In the genomic region with DNA sequence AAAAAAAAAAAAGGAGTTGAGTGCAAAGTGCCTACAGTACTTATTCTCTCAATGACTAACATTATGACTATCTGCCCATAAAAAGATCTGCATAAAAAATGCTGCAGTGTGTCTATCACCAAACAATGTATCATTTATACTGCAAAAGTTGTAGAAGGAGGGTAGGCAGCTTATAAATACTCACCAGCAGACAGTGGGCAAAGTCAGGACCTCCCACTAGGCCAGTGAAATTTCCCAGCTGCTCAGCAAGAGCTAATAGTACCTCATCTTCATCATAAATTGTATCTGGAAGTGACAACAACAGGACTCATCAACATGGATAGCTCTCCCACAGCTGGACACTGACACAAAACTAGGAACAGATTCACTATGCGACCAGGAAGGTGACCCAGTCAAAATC, we compare ENCODE assay signal across 2 cellular contexts.
TF ChIP-seq lines count a peak whose summit lies in the region.

No MANE protein-coding gene starts in this region.

TF ChIP-seq in H1, 55 proteins besides CTCF, POLR2A, EP300 and RAD21 (continues in another document):
- no peak for TF ChIP-seq EGR1 (IDR thresholded peaks at IDR 0.05; ENCODE audit: borderline replicate concordance, low read depth, low read length)
- TF ChIP-seq ASH2L (IDR thresholded peaks at IDR 0.05; ENCODE audit: low read length) = no peak
- TF ChIP-seq TEAD4 (IDR thresholded peaks at IDR 0.05; ENCODE audit: low read depth, low read length) = no peak
- TF ChIP-seq, protein P1, sequence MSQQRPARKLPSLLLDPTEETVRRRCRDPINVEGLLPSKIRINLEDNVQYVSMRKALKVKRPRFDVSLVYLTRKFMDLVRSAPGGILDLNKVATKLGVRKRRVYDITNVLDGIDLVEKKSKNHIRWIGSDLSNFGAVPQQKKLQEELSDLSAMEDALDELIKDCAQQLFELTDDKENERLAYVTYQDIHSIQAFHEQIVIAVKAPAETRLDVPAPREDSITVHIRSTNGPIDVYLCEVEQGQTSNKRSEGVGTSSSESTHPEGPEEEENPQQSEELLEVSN (IDR thresholded peaks at IDR 0.05) = no peak
- TF ChIP-seq SP1 (IDR thresholded peaks at IDR 0.05; ENCODE audit: low read depth, low read length) = no peak
- no peak for TF ChIP-seq RXRA (IDR thresholded peaks at IDR 0.05; ENCODE audit: insufficient read depth, low read depth, low read length)
- TF ChIP-seq CHD1 (IDR thresholded peaks at IDR 0.05; ENCODE audit: low read depth, low read length) = no peak
- TF ChIP-seq, protein P2, sequence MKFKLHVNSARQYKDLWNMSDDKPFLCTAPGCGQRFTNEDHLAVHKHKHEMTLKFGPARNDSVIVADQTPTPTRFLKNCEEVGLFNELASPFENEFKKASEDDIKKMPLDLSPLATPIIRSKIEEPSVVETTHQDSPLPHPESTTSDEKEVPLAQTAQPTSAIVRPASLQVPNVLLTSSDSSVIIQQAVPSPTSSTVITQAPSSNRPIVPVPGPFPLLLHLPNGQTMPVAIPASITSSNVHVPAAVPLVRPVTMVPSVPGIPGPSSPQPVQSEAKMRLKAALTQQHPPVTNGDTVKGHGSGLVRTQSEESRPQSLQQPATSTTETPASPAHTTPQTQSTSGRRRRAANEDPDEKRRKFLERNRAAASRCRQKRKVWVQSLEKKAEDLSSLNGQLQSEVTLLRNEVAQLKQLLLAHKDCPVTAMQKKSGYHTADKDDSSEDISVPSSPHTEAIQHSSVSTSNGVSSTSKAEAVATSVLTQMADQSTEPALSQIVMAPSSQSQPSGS (IDR thresholded peaks at IDR 0.05; ENCODE audit: low read length) = no peak
- TF ChIP-seq JUND (IDR thresholded peaks at IDR 0.05; ENCODE audit: low read length) = no peak
- no peak for TF ChIP-seq RFX5 (IDR thresholded peaks at IDR 0.05; ENCODE audit: borderline replicate concordance, low read depth, low read length)
- no peak for TF ChIP-seq KDM4A (IDR thresholded peaks at IDR 0.05; ENCODE audit: low read depth, low read length, severe bottlenecking)
- TF ChIP-seq MAFK (IDR thresholded peaks at IDR 0.05; ENCODE audit: low read depth, low read length) = no peak
- TF ChIP-seq, protein P3, sequence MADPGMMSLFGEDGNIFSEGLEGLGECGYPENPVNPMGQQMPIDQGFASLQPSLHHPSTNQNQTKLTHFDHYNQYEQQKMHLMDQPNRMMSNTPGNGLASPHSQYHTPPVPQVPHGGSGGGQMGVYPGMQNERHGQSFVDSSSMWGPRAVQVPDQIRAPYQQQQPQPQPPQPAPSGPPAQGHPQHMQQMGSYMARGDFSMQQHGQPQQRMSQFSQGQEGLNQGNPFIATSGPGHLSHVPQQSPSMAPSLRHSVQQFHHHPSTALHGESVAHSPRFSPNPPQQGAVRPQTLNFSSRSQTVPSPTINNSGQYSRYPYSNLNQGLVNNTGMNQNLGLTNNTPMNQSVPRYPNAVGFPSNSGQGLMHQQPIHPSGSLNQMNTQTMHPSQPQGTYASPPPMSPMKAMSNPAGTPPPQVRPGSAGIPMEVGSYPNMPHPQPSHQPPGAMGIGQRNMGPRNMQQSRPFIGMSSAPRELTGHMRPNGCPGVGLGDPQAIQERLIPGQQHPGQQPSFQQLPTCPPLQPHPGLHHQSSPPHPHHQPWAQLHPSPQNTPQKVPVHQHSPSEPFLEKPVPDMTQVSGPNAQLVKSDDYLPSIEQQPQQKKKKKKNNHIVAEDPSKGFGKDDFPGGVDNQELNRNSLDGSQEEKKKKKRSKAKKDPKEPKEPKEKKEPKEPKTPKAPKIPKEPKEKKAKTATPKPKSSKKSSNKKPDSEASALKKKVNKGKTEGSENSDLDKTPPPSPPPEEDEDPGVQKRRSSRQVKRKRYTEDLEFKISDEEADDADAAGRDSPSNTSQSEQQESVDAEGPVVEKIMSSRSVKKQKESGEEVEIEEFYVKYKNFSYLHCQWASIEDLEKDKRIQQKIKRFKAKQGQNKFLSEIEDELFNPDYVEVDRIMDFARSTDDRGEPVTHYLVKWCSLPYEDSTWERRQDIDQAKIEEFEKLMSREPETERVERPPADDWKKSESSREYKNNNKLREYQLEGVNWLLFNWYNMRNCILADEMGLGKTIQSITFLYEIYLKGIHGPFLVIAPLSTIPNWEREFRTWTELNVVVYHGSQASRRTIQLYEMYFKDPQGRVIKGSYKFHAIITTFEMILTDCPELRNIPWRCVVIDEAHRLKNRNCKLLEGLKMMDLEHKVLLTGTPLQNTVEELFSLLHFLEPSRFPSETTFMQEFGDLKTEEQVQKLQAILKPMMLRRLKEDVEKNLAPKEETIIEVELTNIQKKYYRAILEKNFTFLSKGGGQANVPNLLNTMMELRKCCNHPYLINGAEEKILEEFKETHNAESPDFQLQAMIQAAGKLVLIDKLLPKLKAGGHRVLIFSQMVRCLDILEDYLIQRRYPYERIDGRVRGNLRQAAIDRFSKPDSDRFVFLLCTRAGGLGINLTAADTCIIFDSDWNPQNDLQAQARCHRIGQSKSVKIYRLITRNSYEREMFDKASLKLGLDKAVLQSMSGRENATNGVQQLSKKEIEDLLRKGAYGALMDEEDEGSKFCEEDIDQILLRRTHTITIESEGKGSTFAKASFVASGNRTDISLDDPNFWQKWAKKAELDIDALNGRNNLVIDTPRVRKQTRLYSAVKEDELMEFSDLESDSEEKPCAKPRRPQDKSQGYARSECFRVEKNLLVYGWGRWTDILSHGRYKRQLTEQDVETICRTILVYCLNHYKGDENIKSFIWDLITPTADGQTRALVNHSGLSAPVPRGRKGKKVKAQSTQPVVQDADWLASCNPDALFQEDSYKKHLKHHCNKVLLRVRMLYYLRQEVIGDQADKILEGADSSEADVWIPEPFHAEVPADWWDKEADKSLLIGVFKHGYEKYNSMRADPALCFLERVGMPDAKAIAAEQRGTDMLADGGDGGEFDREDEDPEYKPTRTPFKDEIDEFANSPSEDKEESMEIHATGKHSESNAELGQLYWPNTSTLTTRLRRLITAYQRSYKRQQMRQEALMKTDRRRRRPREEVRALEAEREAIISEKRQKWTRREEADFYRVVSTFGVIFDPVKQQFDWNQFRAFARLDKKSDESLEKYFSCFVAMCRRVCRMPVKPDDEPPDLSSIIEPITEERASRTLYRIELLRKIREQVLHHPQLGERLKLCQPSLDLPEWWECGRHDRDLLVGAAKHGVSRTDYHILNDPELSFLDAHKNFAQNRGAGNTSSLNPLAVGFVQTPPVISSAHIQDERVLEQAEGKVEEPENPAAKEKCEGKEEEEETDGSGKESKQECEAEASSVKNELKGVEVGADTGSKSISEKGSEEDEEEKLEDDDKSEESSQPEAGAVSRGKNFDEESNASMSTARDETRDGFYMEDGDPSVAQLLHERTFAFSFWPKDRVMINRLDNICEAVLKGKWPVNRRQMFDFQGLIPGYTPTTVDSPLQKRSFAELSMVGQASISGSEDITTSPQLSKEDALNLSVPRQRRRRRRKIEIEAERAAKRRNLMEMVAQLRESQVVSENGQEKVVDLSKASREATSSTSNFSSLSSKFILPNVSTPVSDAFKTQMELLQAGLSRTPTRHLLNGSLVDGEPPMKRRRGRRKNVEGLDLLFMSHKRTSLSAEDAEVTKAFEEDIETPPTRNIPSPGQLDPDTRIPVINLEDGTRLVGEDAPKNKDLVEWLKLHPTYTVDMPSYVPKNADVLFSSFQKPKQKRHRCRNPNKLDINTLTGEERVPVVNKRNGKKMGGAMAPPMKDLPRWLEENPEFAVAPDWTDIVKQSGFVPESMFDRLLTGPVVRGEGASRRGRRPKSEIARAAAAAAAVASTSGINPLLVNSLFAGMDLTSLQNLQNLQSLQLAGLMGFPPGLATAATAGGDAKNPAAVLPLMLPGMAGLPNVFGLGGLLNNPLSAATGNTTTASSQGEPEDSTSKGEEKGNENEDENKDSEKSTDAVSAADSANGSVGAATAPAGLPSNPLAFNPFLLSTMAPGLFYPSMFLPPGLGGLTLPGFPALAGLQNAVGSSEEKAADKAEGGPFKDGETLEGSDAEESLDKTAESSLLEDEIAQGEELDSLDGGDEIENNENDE (IDR thresholded peaks at IDR 0.05; ENCODE audit: insufficient replicate concordance, low read length) = no peak

TF ChIP-seq in HEK293T, 16 proteins besides CTCF, POLR2A, EP300 and RAD21:
- no peak for TF ChIP-seq FOXA1 (IDR thresholded peaks at IDR 0.05)
- no peak for TF ChIP-seq FOXM1 (IDR thresholded peaks at IDR 0.05; ENCODE audit: borderline replicate concordance)
- no peak for TF ChIP-seq NFRKB (IDR thresholded peaks at IDR 0.05)
- no peak for TF ChIP-seq PKNOX1 (IDR thresholded peaks at IDR 0.05)
